ENCODE assay signal across 9 cellular contexts in the genomic region with DNA sequence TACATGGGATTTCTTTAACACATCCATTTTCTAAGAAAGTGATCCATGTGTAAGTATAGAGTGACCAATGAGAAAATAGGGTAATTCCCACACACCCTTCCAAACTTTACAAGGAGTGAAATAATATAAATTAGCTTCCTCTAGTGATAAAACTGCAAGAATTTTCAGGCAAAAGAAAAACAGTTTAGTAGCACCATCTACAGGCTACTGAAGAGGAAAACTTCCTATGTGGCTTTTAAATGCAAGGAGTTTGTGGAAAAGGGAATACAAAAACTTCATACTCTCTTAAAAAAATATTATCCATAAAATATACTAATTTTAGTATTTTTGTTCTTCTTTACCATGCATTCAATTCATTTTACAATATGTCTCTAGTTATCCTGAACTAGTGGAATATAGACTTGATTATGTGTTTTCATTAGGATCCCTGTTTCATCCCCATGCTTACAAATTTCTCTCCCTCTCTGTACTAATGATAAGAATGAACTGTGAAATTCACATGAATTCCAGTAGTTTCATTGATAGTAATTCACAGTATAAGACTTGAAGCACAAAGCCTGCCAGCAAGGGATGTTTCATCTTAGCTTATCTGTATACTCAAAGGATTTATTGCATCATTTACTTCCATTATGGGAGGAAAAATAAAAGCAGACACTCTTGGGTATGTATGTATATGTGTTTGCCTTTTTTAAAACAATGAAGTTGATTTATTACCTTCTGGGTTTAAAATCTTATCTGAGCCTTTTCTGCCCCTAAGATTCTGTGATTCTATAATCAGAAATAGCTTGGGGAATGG.
DNase-seq lines count a peak whose midpoint lies in the region; ATAC-seq and TF ChIP-seq lines count a peak whose summit lies in the region.
"Had no signal": no experiment of that assay in that cellular context is flagged by ENCODE, and none has a peak within 500 bp of the region (broad histone marks: within the 10 kb centered on the region; RNA-seq: fewer than 3 reads in every experiment).

No MANE protein-coding gene starts in this region.

- H3K27me3 ChIP-seq in AG04450 (ENCODE audit: control insufficient read depth, insufficient read depth, low read length) (no peaks in the 10 kb centered on the region), adrenal gland (no peaks in the 10 kb centered on the region), upper lobe of left lung (no peaks in the 10 kb centered on the region)
- H3K27me3 ChIP-seq: sigmoid colon had no signal

- CTCF ChIA-PET in AG04450 (lab: Charles Lee) = interaction anchor here (1.6 to 4.4 kb wide), 2 partner anchors 19 to 658 kb away, joined by 4 to 25 read pairs; no protein-coding TSS in a partner anchor

- TF ChIP-seq EP300 in upper lobe of left lung (IDR thresholded peaks at IDR 0.05) = no peak

- H3K4me3 ChIP-seq in AG04450 (ENCODE audit: low read depth, low read length) (no peak overlapping the region), HFF-Myc (replicated peaks; ENCODE audit: low read depth, low read length) (no peak overlapping the region), adrenal gland (no peak overlapping the region), upper lobe of left lung (no peak overlapping the region)
- H3K4me3 ChIP-seq: sigmoid colon had no signal

- TF ChIP-seq POLR2A in adrenal gland (IDR thresholded peaks at IDR 0.05) (no peak), upper lobe of left lung (IDR thresholded peaks at IDR 0.05) (no peak)

- ATAC-seq in HG03280 (IDR thresholded peaks at IDR 0.05; ENCODE audit: unreplicated experiment) = no peak
- no peak for ATAC-seq in HG02938 (IDR thresholded peaks at IDR 0.05; ENCODE audit: unreplicated experiment)
- ATAC-seq in GM19395 (IDR thresholded peaks at IDR 0.05; ENCODE audit: unreplicated experiment) = no peak
- ATAC-seq in upper lobe of left lung (ENCODE audit: low FRiP score in 2 of 2) = no peak

- H3K36me3 ChIP-seq in adrenal gland (replicated peaks in 1 of 2) (no peaks in the 10 kb centered on the region), upper lobe of left lung (no peaks in the 10 kb centered on the region)
- H3K36me3 ChIP-seq: sigmoid colon had no signal

- no peak overlapping the region for H3K27ac ChIP-seq in AG04450 (ENCODE audit: low read depth, low read length)
- no peak overlapping the region for H3K27ac ChIP-seq in adrenal gland
- H3K27ac ChIP-seq in upper lobe of left lung = no peak overlapping the region
- H3K27ac ChIP-seq: sigmoid colon had no signal

- DNase-seq in AG04450 (ENCODE audit: low read depth, low spot score) (no peak), HFF-Myc (ENCODE audit: extremely low read depth, low read depth) (no peak), adrenal gland (no peak), left kidney (ENCODE audit: low read depth, low spot score) (peak; percentile 52), upper lobe of left lung (no peak)
- DNase-seq: sigmoid colon had no signal

- H3K9me3 ChIP-seq in AG04450 (ENCODE audit: control insufficient read depth, insufficient read depth, low read length) (no peaks in the 10 kb centered on the region), adrenal gland (replicated peaks in 1 of 3) (no peaks in the 10 kb centered on the region), upper lobe of left lung (no peaks in the 10 kb centered on the region)
- H3K9me3 ChIP-seq: sigmoid colon had no signal

- TF ChIP-seq CTCF in AG04450 (IDR thresholded peaks at IDR 0.05; ENCODE audit: low read depth, low read length) (peak; percentile 9; the same call in 1 of the 2 replicates), HFF-Myc (IDR thresholded peaks at IDR 0.05; ENCODE audit: low read depth, low read length, missing control alignments) (peak; percentile 24), adrenal gland (IDR thresholded peaks at IDR 0.05) (peak; percentile 12 to 56 (median 38)), upper lobe of left lung (IDR thresholded peaks at IDR 0.05) (peak in 3 of 6 experiments; percentile 15 to 35 (median 16))

- POLR2A ChIA-PET in AG04450 (lab: Yijun Ruan, JAX) = no interaction called here

- intact Hi-C loops in adrenal gland (cut with DNase I) = loop anchor here in 1 of 2 donors (10.0 kb wide), 1 partner anchor 654 kb away; no protein-coding TSS in a partner anchor

- H3K4me1 ChIP-seq in adrenal gland (replicated peaks in 1 of 2) = peaks cover 0 to 22% of the 10 kb centered on the region in 2 donors
- peaks cover 0 to 5% (median 0%) of the 10 kb centered on the region in 4 donors for H3K4me1 ChIP-seq in upper lobe of left lung
